Comparison of ENCODE assay signal across 1 cellular context in the genomic region with DNA sequence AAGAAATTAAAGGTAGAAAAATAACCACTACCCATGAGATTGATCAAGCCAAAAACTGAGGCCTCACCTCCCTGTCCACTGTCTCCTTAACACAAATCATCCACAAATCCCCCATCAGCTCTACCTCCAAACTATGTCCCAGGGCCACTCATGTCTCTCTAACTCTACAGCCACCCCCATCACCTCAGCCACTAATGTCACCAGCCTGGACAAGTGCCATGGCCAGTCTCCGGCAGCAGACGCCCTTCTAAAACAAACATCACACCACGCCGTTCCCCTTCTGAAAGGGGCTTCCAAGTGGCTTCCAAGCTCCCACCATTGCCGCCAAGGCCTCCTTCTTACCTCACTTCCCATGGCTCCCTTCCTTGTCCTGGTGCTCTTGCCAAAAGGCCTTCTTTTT. TPM values are rescaled to one million over a fixed set of nuclear protein-coding genes. Genes with fewer than 3 reads are reported as not detected.
"Had no signal": no experiment of that assay in that cellular context is flagged by ENCODE, and none has a peak within 500 bp of the region (broad histone marks: within the 10 kb centered on the region; RNA-seq: fewer than 3 reads in every experiment).

No MANE protein-coding gene starts in this region.

RNA-seq across cellular contexts. Expression of a gene that starts 16.2 kb away (rescaled TPM):
- total RNA-seq: ascending aorta had no signal
